14 cellular contexts compared by ENCODE assay signal in the genomic region with DNA sequence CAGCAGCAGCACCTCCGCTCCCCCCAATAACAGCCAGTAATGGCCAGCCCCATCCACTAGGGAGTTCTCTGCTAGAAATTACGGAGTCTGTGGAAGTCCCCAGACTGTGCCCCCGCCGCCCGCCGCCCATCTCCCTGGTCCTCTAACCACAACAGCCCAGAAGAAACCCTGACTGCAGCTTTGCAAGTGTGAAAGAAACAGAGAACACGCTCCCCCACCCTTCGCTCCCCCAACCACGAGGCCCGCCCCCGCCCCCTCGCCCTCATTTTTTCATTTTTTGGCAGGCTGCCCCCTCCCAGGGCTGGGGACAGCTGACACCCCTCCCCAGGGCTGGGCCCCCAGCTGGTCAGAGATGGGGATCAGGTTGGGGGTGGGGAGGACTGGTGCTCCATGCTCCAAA. TPM values are rescaled to one million over a fixed set of nuclear protein-coding genes. Genes with fewer than 3 reads are reported as not detected.
A peak's percentile ranks its signal among the peaks of the same experiment; 100 is the strongest.
DNase-seq lines count a peak whose midpoint lies in the region; ATAC-seq lines count a peak whose summit lies in the region.
"Had no signal": no experiment of that assay in that cellular context is flagged by ENCODE, and none has a peak within 500 bp of the region (broad histone marks: within the 10 kb centered on the region; RNA-seq: fewer than 3 reads in every experiment).

No MANE protein-coding gene starts in this region.

- peak overlapping the region; percentile 65 for H3K4me3 Mint-ChIP-seq in activated CD4-positive, alpha-beta T cell treated with anti-CD3 and anti-CD28 coated beads, Interleukin-2, amount 10 ng/mL, durations not matched to agents 24 days and 14 days
- peak overlapping the region; percentile 78 for H3K4me3 Mint-ChIP-seq in activated T-cell treated with anti-CD3 and anti-CD28 coated beads, Interleukin-2, amount 50 U/mL, for 4 hours
- H3K4me3 Mint-ChIP-seq in immature natural killer cell: peak overlapping the region; percentile 84 to 94 (median 88)
- H3K4me3 Mint-ChIP-seq in stimulated activated memory B cell treated with anti-CD40 and anti-IgM and Interleukin-4, amounts not matched to agents 10 μg/mL and 1 μg/mL and 100 μg/mL, for 72 hours: no peak overlapping the region

- H3K9me3 Mint-ChIP-seq in activated CD4-positive, alpha-beta T cell treated with anti-CD3 and anti-CD28 coated beads, Interleukin-2, amount 10 ng/mL, durations not matched to agents 24 days and 14 days: peaks cover 4% of the 10 kb centered on the region
- no peaks in the 10 kb centered on the region for H3K9me3 Mint-ChIP-seq in activated T-cell treated with anti-CD3 and anti-CD28 coated beads, Interleukin-2, amount 50 U/mL, for 4 hours
- no peaks in the 10 kb centered on the region for H3K9me3 Mint-ChIP-seq in immature natural killer cell
- H3K9me3 Mint-ChIP-seq in stimulated activated memory B cell treated with anti-CD40 and anti-IgM and Interleukin-4, amounts not matched to agents 10 μg/mL and 1 μg/mL and 100 μg/mL, for 72 hours: peaks cover 5% of the 10 kb centered on the region

- ATAC-seq in activated T-cell treated with anti-CD3 and anti-CD28 coated beads, Interleukin-2, amount 50 U/mL, for 4 hours: peak in 1 of 2 donors; percentile 39
- no peak for ATAC-seq in stimulated activated memory B cell treated with anti-CD40 and anti-IgM and Interleukin-4, amounts not matched to agents 10 μg/mL and 1 μg/mL and 100 μg/mL, for 72 hours
- ATAC-seq in HG03196 (IDR thresholded peaks at IDR 0.05; ENCODE audit: unreplicated experiment): no peak
- ATAC-seq: upper lobe of right lung had no signal

- peaks cover 11% of the 10 kb centered on the region for H3K4me1 Mint-ChIP-seq in activated CD4-positive, alpha-beta T cell treated with anti-CD3 and anti-CD28 coated beads, Interleukin-2, amount 10 ng/mL, durations not matched to agents 24 days and 14 days
- peaks cover 25% of the 10 kb centered on the region for H3K4me1 Mint-ChIP-seq in activated T-cell treated with anti-CD3 and anti-CD28 coated beads, Interleukin-2, amount 50 U/mL, for 4 hours (ENCODE audit: low read depth)
- H3K4me1 Mint-ChIP-seq in immature natural killer cell: peaks cover 29 to 31% of the 10 kb centered on the region in 2 donors
- peaks cover 29% of the 10 kb centered on the region for H3K4me1 Mint-ChIP-seq in stimulated activated memory B cell treated with anti-CD40 and anti-IgM and Interleukin-4, amounts not matched to agents 10 μg/mL and 1 μg/mL and 100 μg/mL, for 72 hours

- no peaks in the 10 kb centered on the region for H3K27me3 Mint-ChIP-seq in activated CD4-positive, alpha-beta T cell treated with anti-CD3 and anti-CD28 coated beads, Interleukin-2, amount 10 ng/mL, durations not matched to agents 24 days and 14 days
- no peaks in the 10 kb centered on the region for H3K27me3 Mint-ChIP-seq in activated T-cell treated with anti-CD3 and anti-CD28 coated beads, Interleukin-2, amount 50 U/mL, for 4 hours (ENCODE audit: low read depth)
- H3K27me3 Mint-ChIP-seq in immature natural killer cell (ENCODE audit: low read depth in 3 of 3): peaks cover 10 to 19% (median 10%) of the 10 kb centered on the region in 3 donors
- peaks cover 80% of the 10 kb centered on the region for H3K27me3 Mint-ChIP-seq in stimulated activated memory B cell treated with anti-CD40 and anti-IgM and Interleukin-4, amounts not matched to agents 10 μg/mL and 1 μg/mL and 100 μg/mL, for 72 hours

- H3K27ac Mint-ChIP-seq in activated CD4-positive, alpha-beta T cell treated with anti-CD3 and anti-CD28 coated beads, Interleukin-2, amount 10 ng/mL, durations not matched to agents 24 days and 14 days: peak overlapping the region; percentile 70
- peak overlapping the region; percentile 82 to 95 (median 90) for H3K27ac Mint-ChIP-seq in immature natural killer cell
- peak overlapping the region; percentile 20 for H3K27ac Mint-ChIP-seq in stimulated activated memory B cell treated with anti-CD40 and anti-IgM and Interleukin-4, amounts not matched to agents 10 μg/mL and 1 μg/mL and 100 μg/mL, for 72 hours

- peaks cover 11% of the 10 kb centered on the region for H3K36me3 Mint-ChIP-seq in activated CD4-positive, alpha-beta T cell treated with anti-CD3 and anti-CD28 coated beads, Interleukin-2, amount 10 ng/mL, durations not matched to agents 24 days and 14 days (ENCODE audit: low read depth)
- peaks cover 14% of the 10 kb centered on the region for H3K36me3 Mint-ChIP-seq in activated T-cell treated with anti-CD3 and anti-CD28 coated beads, Interleukin-2, amount 50 U/mL, for 4 hours (ENCODE audit: insufficient read depth)
- peaks cover 0 to 13% (median 6%) of the 10 kb centered on the region in 3 donors for H3K36me3 Mint-ChIP-seq in immature natural killer cell
- H3K36me3 Mint-ChIP-seq in stimulated activated memory B cell treated with anti-CD40 and anti-IgM and Interleukin-4, amounts not matched to agents 10 μg/mL and 1 μg/mL and 100 μg/mL, for 72 hours: peaks cover 6% of the 10 kb centered on the region

- no peak for DNase-seq in activated CD4-positive, alpha-beta T cell treated with anti-CD3 and anti-CD28 coated beads, Interleukin-2, amount 10 ng/mL, durations not matched to agents 24 days and 14 days
- DNase-seq in activated CD4-positive, alpha-beta T cell treated with anti-CD3 and anti-CD28 coated beads for 4 hours: no peak
- no peak for DNase-seq in activated T-cell treated with anti-CD3 and anti-CD28 coated beads, Interleukin-2, amount 50 U/mL, for 4 hours
- DNase-seq in immature natural killer cell (peak; percentile 50 to 64 (median 56)), medulla oblongata (ENCODE audit: extremely low spot score) (no peak), NCI-H526 treated with DMSO at 0.1 percent for 48 hours (lab: John Stamatoyannopoulos, UW) (no peak)
- DNase-seq: hypothalamus; NCI-H2081; NCI-H69; PC-9; stimulated activated naive B cell treated with anti-CD40 and anti-IgM and Interleukin-4, amounts not matched to agents 10 μg/mL and 1 μg/mL and 100 μg/mL, for 72 hours; upper lobe of right lung had no signal

- intact Hi-C loops in activated CD4-positive, alpha-beta T cell treated with anti-CD3 and anti-CD28 coated beads, Interleukin-2, amount 10 ng/mL, durations not matched to agents 24 days and 14 days (cut with micrococcal nuclease): no loop called here

RNA-seq across cellular contexts. Expression of a gene that starts 29.6 kb away (rescaled TPM):
- total RNA-seq in activated CD4-positive, alpha-beta T cell treated with anti-CD3 and anti-CD28 coated beads, Interleukin-2, amount 10 ng/mL, durations not matched to agents 24 days and 14 days: 85.8 and 90.2 TPM in 2 replicates
- total RNA-seq in activated T-cell treated with anti-CD3 and anti-CD28 coated beads, Interleukin-2, amount 50 U/mL, for 4 hours: 10 to 100 TPM; 18.5 to 26.7 (median 21.0) TPM
- 10 to 100 TPM in 1 of 3 donors, 1 to 10 TPM in 2; 7.0 to 11.8 (median 9.7) TPM for polyA plus RNA-seq in immature natural killer cell

RNA-seq across cellular contexts. Expression of a gene that starts 40.0 kb away (rescaled TPM):
- total RNA-seq in activated CD4-positive, alpha-beta T cell treated with anti-CD3 and anti-CD28 coated beads, Interleukin-2, amount 10 ng/mL, durations not matched to agents 24 days and 14 days: 14.3 and 17.2 TPM in 2 replicates
- 10 to 100 TPM; 22.2 to 30.2 (median 23.6) TPM for total RNA-seq in activated T-cell treated with anti-CD3 and anti-CD28 coated beads, Interleukin-2, amount 50 U/mL, for 4 hours
- 1 to 10 TPM in 1 of 3 donors, under 1 TPM in 2; 0.52 to 2.1 (median 0.53) TPM for polyA plus RNA-seq in immature natural killer cell

RNA-seq across cellular contexts. Expression of a gene that starts 48.4 kb away (rescaled TPM):
- 62.6 and 64.7 TPM in 2 replicates for total RNA-seq in activated CD4-positive, alpha-beta T cell treated with anti-CD3 and anti-CD28 coated beads, Interleukin-2, amount 10 ng/mL, durations not matched to agents 24 days and 14 days
- 10 to 100 TPM; 45.0 to 46.1 (median 45.3) TPM for total RNA-seq in activated T-cell treated with anti-CD3 and anti-CD28 coated beads, Interleukin-2, amount 50 U/mL, for 4 hours
- polyA plus RNA-seq in immature natural killer cell: 1 to 10 TPM in 2 of 3 donors, under 1 TPM in 1; 0.64 to 1.7 (median 1.4) TPM

Comparison
In these comparisons a context has a peak if more than half of its experiments do, and no peak if none do; other contexts are left out.
1. DNase-seq: peak in immature natural killer cell (3 of 3); none in activated CD4-positive, alpha-beta T cell treated with anti-CD3 and anti-CD28 coated beads, Interleukin-2, amount 10 ng/mL, durations not matched to agents 24 days and 14 days (single experiment), activated CD4-positive, alpha-beta T cell treated with anti-CD3 and anti-CD28 coated beads for 4 hours (0 of 2), activated T-cell treated with anti-CD3 and anti-CD28 coated beads, Interleukin-2, amount 50 U/mL, for 4 hours (single experiment), medulla oblongata (single experiment) and NCI-H526 treated with DMSO at 0.1 percent for 48 hours (single experiment).
2. H3K27ac Mint-ChIP-seq: peak in every context shown above with its lines; median percentile 90 in immature natural killer cell; 70 in activated CD4-positive, alpha-beta T cell treated with anti-CD3 and anti-CD28 coated beads, Interleukin-2, amount 10 ng/mL, durations not matched to agents 24 days and 14 days; 20 in stimulated activated memory B cell treated with anti-CD40 and anti-IgM and Interleukin-4, amounts not matched to agents 10 μg/mL and 1 μg/mL and 100 μg/mL, for 72 hours.